ENCODE assay signal across 18 cellular contexts in genomic region chr1:73627723-73628122, GRCh38.
A peak's percentile ranks its signal among the peaks of the same experiment; 100 is the strongest.
DNase-seq lines count a peak whose midpoint lies in the region; TF ChIP-seq lines count a peak whose summit lies in the region.
"Had no signal": no experiment of that assay in that cellular context is flagged by ENCODE, and none has a peak within 500 bp of the region (broad histone marks: within the 10 kb centered on the region; RNA-seq: fewer than 3 reads in every experiment).

No MANE protein-coding gene starts in this region.

- H3K4me3 ChIP-seq in HAP-1 = no peak overlapping the region

- H3K9me3 ChIP-seq in HAP-1 = no peaks in the 10 kb centered on the region
- H3K9me3 ChIP-seq: Caco-2 had no signal

- no peaks in the 10 kb centered on the region for H3K36me3 Mint-ChIP-seq in osteocyte (ENCODE audit: unreplicated experiment)

- peaks cover 3% of the 10 kb centered on the region for H3K27me3 Mint-ChIP-seq in osteocyte (ENCODE audit: unreplicated experiment)

- H3K4me1 Mint-ChIP-seq in osteocyte (ENCODE audit: unreplicated experiment) = no peaks in the 10 kb centered on the region

- no peaks in the 10 kb centered on the region for H3K36me3 ChIP-seq in HAP-1 (replicated peaks)

- TF ChIP-seq CTCF in osteocyte (IDR thresholded peaks at IDR 0.05) = peak; percentile 14

- in situ Hi-C loops in SK-MEL-5 (cut with HindIII; ENCODE audit: low pct_unique_long_range_greater_than_20kb, low sequenced_read_pairs) = no loop called here
- in situ Hi-C loops in HAP-1 (cut with MboI; ENCODE audit: low sequenced_read_pairs) = no loop called here

- no peak overlapping the region for H3K27ac Mint-ChIP-seq in osteocyte (ENCODE audit: unreplicated experiment)

- H3K4me3 Mint-ChIP-seq in osteocyte (ENCODE audit: unreplicated experiment) = no peak overlapping the region

- H3K4me1 ChIP-seq in HAP-1 = no peaks in the 10 kb centered on the region
- H3K4me1 ChIP-seq: Caco-2 had no signal

- DNase-seq in NCI-H82 (lab: John Stamatoyannopoulos, UW) = peak; percentile 3
- DNase-seq in NCI-H82 treated with DMSO at 0.1 percent for 48 hours (lab: John Stamatoyannopoulos, UW; ENCODE audit: unreplicated experiment) = no peak
- DNase-seq in SK-MEL-5 (ENCODE audit: low read depth, low spot score) = peak; percentile 45
- DNase-seq in fibroblast of peridontal ligament (ENCODE audit: extremely low read depth) = peak; percentile 9
- DNase-seq in osteocyte (ENCODE audit: extremely low spot score, unreplicated experiment) = no peak
- no peak for DNase-seq in activated naive CD4-positive, alpha-beta T cell (lab: John Stamatoyannopoulos, UW)
- no peak for DNase-seq in GM03348 (ENCODE audit: low spot score)
- no peak for DNase-seq in HAP-1 (ENCODE audit: low spot score in 2 of 2)
- DNase-seq: AML-193, Caco-2, DND-41, GDM1, H7, NCI-H1436 treated with DMSO at 0.1 percent for 48 hours, NCI-H2081, NCI-H226, NCI-H69, SHP77 had no signal

- H3K27me3 ChIP-seq in HAP-1 (ENCODE audit: low read depth) = no peaks in the 10 kb centered on the region

- H3K9me3 Mint-ChIP-seq in osteocyte (ENCODE audit: unreplicated experiment) = no peaks in the 10 kb centered on the region

Comparison
In these comparisons a context has a peak if more than half of its experiments do, and no peak if none do; other contexts are left out.
1. DNase-seq: peak in NCI-H82 (single experiment), SK-MEL-5 (single experiment) and fibroblast of peridontal ligament (single experiment); none in NCI-H82 treated with DMSO at 0.1 percent for 48 hours (single experiment), osteocyte (single experiment), activated naive CD4-positive, alpha-beta T cell (0 of 4), GM03348 (single experiment) and HAP-1 (0 of 2).